2 cellular contexts compared by ENCODE assay signal in genomic region chr15:70112018-70112395, GRCh38.
TF ChIP-seq lines count a peak whose summit lies in the region.

No MANE protein-coding gene starts in this region.

TF ChIP-seq in liver, 16 proteins besides CTCF, POLR2A, EP300 and RAD21:
- TF ChIP-seq MAX (IDR thresholded peaks at IDR 0.05) (no peak), RXRA (IDR thresholded peaks at IDR 0.05) (no peak), NR2F2 (IDR thresholded peaks at IDR 0.05) (no peak), YY1 (IDR thresholded peaks at IDR 0.05) (no peak), FOXA2 (IDR thresholded peaks at IDR 0.05) (no peak), EGR1 (IDR thresholded peaks at IDR 0.05; ENCODE audit: low read depth in 2 of 2) (no peak), ATF3 (IDR thresholded peaks at IDR 0.05) (no peak), HNF4A (conservative IDR thresholded peaks at IDR 0.05) (no peak), REST (IDR thresholded peaks at IDR 0.05) (no peak), ZBTB33 (IDR thresholded peaks at IDR 0.05) (no peak), GABPA (IDR thresholded peaks at IDR 0.05 in 1 of 2, conservative IDR thresholded peaks at IDR 0.05 in 1 of 2) (no peak), SP1 (IDR thresholded peaks at IDR 0.05) (no peak), FOXA1 (IDR thresholded peaks at IDR 0.05) (no peak), TAF1 (conservative IDR thresholded peaks at IDR 0.05) (no peak), HNF4G (IDR thresholded peaks at IDR 0.05) (no peak)
TF ChIP-seq in liver: peak in this region for 0.

TF ChIP-seq in HepG2, 621 proteins besides CTCF, POLR2A, EP300 and RAD21 (continued from another document):
- no peak for TF ChIP-seq GLMP (CRISPR knock-in tag; IDR thresholded peaks at IDR 0.05; ENCODE audit: borderline replicate concordance)
- no peak for TF ChIP-seq ZNF703 (CRISPR knock-in tag; IDR thresholded peaks at IDR 0.05; ENCODE audit: borderline replicate concordance)
- no peak for TF ChIP-seq ZNF547 (CRISPR knock-in tag; IDR thresholded peaks at IDR 0.05)
- TF ChIP-seq THYN1 (CRISPR knock-in tag; IDR thresholded peaks at IDR 0.05; ENCODE audit: borderline replicate concordance, low read depth): no peak
- no peak for TF ChIP-seq ZNF556 (CRISPR knock-in tag; IDR thresholded peaks at IDR 0.05; ENCODE audit: borderline replicate concordance)
- no peak for TF ChIP-seq BRCA1 (CRISPR knock-in tag; IDR thresholded peaks at IDR 0.05)
- TF ChIP-seq ZNF788 (CRISPR knock-in tag; IDR thresholded peaks at IDR 0.05; ENCODE audit: borderline replicate concordance): no peak
- no peak for TF ChIP-seq NFIC (IDR thresholded peaks at IDR 0.05; ENCODE audit: low read length)
- no peak for TF ChIP-seq HNRNPL (IDR thresholded peaks at IDR 0.05; ENCODE audit: low read depth, low read length)
